ENCODE assay signal across 10 cellular contexts in the genomic region with DNA sequence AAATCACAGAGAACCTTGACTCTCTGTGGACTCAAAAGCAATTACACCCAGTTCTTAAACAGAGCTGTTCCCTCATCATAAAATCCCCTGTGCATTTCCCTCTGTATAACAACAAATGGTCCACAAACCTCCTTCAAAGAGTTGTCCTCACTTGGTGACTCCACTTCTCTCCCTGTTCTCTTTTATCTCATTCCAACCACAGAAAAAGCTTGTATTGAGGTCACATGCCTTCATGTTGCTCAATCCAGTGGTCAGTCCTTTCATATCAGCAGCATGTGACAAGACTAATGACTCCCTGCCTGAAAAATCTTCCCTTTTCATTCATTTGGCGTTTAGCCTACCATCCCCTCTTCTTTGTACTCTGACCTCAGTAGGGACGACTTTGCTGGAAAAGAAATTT.
DNase-seq lines count a peak whose midpoint lies in the region; ATAC-seq, FAIRE-seq and TF ChIP-seq lines count a peak whose summit lies in the region.
"Had no signal": no experiment of that assay in that cellular context is flagged by ENCODE, and none has a peak within 500 bp of the region (broad histone marks: within the 10 kb centered on the region; RNA-seq: fewer than 3 reads in every experiment).

No MANE protein-coding gene starts in this region.

- no peaks in the 10 kb centered on the region for H3K9me2 ChIP-seq in DOHH2 (replicated peaks; ENCODE audit: control insufficient read depth, low read length)
- H3K9me2 ChIP-seq in GM23248 (ENCODE audit: insufficient read depth) = no peaks in the 10 kb centered on the region

- peak; percentile 23 for DNase-seq in GM23248
- peak; percentile 82 for DNase-seq in NCI-H460 (ENCODE audit: extremely low read depth, low read depth)
- peak; percentile 12 for DNase-seq in kidney tubule cell (ENCODE audit: low spot score)
- no peak for DNase-seq in putamen (ENCODE audit: low spot score)
- DNase-seq in activated naive CD4-positive, alpha-beta T cell treated with Interleukin-2 at 50 U/mL for 16 hours = no peak
- DNase-seq in H54 (ENCODE audit: insufficient read length, low spot score) = no peak
- DNase-seq: NCI-H1417 treated with DMSO at 0.1 percent for 48 hours had no signal

- WGBS in GM23248 (ENCODE audit: low coverage in 1 of 2, low lambda C conversion rate in 2 of 2, missing lambda C conversion rate in 2 of 2), 2 experiments = 10 to 13% methylated on average over 2 of the region's 2 CpGs

- no peak overlapping the region for H2AFZ ChIP-seq in GM23248

- no peaks in the 10 kb centered on the region for H3K36me3 ChIP-seq in DOHH2 (ENCODE audit: control insufficient read depth, low read length)
- H3K36me3 ChIP-seq in GM23248 (ENCODE audit: low read depth) = no peaks in the 10 kb centered on the region

- in situ Hi-C loops in GM23248 (cut with MboI) = no loop called here

- no peaks in the 10 kb centered on the region for H3K9me3 ChIP-seq in DOHH2 (ENCODE audit: control insufficient read depth, insufficient read depth, low read length)
- H3K9me3 ChIP-seq in GM23248 (ENCODE audit: low read depth) = no peaks in the 10 kb centered on the region

- no peaks in the 10 kb centered on the region for H4K20me1 ChIP-seq in DOHH2 (ENCODE audit: control insufficient read depth, insufficient read depth, low read depth, low read length)
- no peaks in the 10 kb centered on the region for H4K20me1 ChIP-seq in GM23248 (ENCODE audit: insufficient read depth)

- no peak for TF ChIP-seq POLR2A in H54 (IDR thresholded peaks at IDR 0.05; ENCODE audit: low read depth, low read length)

- H3K4me1 ChIP-seq in DOHH2 (ENCODE audit: control insufficient read depth, low read length) (peaks cover 58% of the 10 kb centered on the region), GM23248 (ENCODE audit: insufficient read depth) (no peaks in the 10 kb centered on the region)

- H3F3A ChIP-seq in DOHH2 (ENCODE audit: control insufficient read depth, insufficient read depth) = peaks cover 14% of the 10 kb centered on the region; the same call in 1 of the 2 replicates
- H3F3A ChIP-seq in GM23248 (ENCODE audit: insufficient read depth) = no peaks in the 10 kb centered on the region

- H3K9ac ChIP-seq in GM23248 = no peak overlapping the region

- H3K27ac ChIP-seq in DOHH2 (ENCODE audit: low read depth, low read length) (peak overlapping the region; percentile 61), GM23248 (no peak overlapping the region)

- FAIRE-seq in H54 (lab: Jason Lieb, UNC) = no peak
- FAIRE-seq: G401.6 had no signal

- TF ChIP-seq CTCF in DOHH2 (IDR thresholded peaks at IDR 0.05; ENCODE audit: low read depth, low read length, poor library complexity, severe bottlenecking) = no peak

- ATAC-seq in HG03354 (IDR thresholded peaks at IDR 0.05; ENCODE audit: poor library complexity, severe bottlenecking, unreplicated experiment) = no peak

- peak overlapping the region; percentile 53 for H3K4me3 ChIP-seq in DOHH2 (ENCODE audit: low read length)
- no peak overlapping the region for H3K4me3 ChIP-seq in GM23248

- no peaks in the 10 kb centered on the region for H3K27me3 ChIP-seq in DOHH2 (ENCODE audit: control insufficient read depth, low read length)
- H3K27me3 ChIP-seq in GM23248 (replicated peaks; ENCODE audit: insufficient read depth) = peaks cover 10% of the 10 kb centered on the region

- H3K79me2 ChIP-seq in DOHH2 (ENCODE audit: control insufficient read depth, low read length) = no peaks in the 10 kb centered on the region
- no peaks in the 10 kb centered on the region for H3K79me2 ChIP-seq in GM23248 (ENCODE audit: insufficient read depth)

- H3K4me2 ChIP-seq in DOHH2 (ENCODE audit: low read length) (peak overlapping the region; percentile 69), GM23248 (ENCODE audit: unreplicated experiment) (no peak overlapping the region)

Comparison
In these comparisons a context has a peak if more than half of its experiments do, and no peak if none do; other contexts are left out.
1. DNase-seq: peak in GM23248 (single experiment), NCI-H460 (single experiment) and kidney tubule cell (single experiment); none in putamen (single experiment), activated naive CD4-positive, alpha-beta T cell treated with Interleukin-2 at 50 U/mL for 16 hours (single experiment) and H54 (single experiment).